Comparison of ENCODE assay signal across 8 cellular contexts in genomic region chr1:200620273-200621131, GRCh38. TPM values are rescaled to one million over a fixed set of nuclear protein-coding genes. Genes with fewer than 3 reads are reported as not detected.
DNase-seq lines count a peak whose midpoint lies in the region; ATAC-seq and TF ChIP-seq lines count a peak whose summit lies in the region.

Gene KIF14, minus strand, starts transcription at chr1:200620751. Its CDS starts 2,028 bp downstream, at chr1:200618723.

- H3K36me3 ChIP-seq in parathyroid adenoma (ENCODE audit: control insufficient read depth, insufficient read depth, low read length) = no peaks in the 10 kb centered on the region
- no peaks in the 10 kb centered on the region for H3K36me3 ChIP-seq in transverse colon

- H3K9ac ChIP-seq in parathyroid adenoma = no peak within 1 kb of the TSS

- intact Hi-C loops in Right ventricle myocardium inferior (cut with DNase I) = loop anchor here (1.0 to 5.0 kb wide), 4 partner anchors 48 to 217 kb away; partner anchors contain the start of gene DDX59
- intact Hi-C loops in transverse colon (cut with DNase I; ENCODE audit: low total_unique reads) = no loop called here

- ATAC-seq in HG02623 (IDR thresholded peaks at IDR 0.05; ENCODE audit: unreplicated experiment) (peak; percentile 94), SK-N-SH treated with all-trans-retinoic acid at 6 μM for 48 hours (peak; percentile 98), Right ventricle myocardium inferior (peak; percentile 99)

- no peak for TF ChIP-seq POLR2A in transverse colon (IDR thresholded peaks at IDR 0.05)

- H3K4me1 ChIP-seq in parathyroid adenoma = no peaks in the 10 kb centered on the region
- peaks cover 0 to 22% (median 16%) of the 10 kb centered on the region in 4 donors for H3K4me1 ChIP-seq in transverse colon

- peak within 1 kb of the TSS; percentile 93 for H2AFZ ChIP-seq in parathyroid adenoma

- peak within 1 kb of the TSS; percentile 61 for H3K4me3 ChIP-seq in parathyroid adenoma (ENCODE audit: low read depth, low read length)
- peak within 1 kb of the TSS; percentile 46 to 68 (median 56) for H3K4me3 ChIP-seq in transverse colon

- H3K27ac ChIP-seq in parathyroid adenoma = peak within 1 kb of the TSS; percentile 24
- H3K27ac ChIP-seq in transverse colon = peak within 1 kb of the TSS; percentile 45 to 74 (median 68)

- no peaks in the 10 kb centered on the region for H3K9me3 ChIP-seq in parathyroid adenoma (ENCODE audit: control insufficient read depth, low read length)
- H3K9me3 ChIP-seq in transverse colon = no peaks in the 10 kb centered on the region

- in situ Hi-C loops in transverse colon (cut with MboI; ENCODE audit: low pct_ligation_motif_present in 1 of 4, low pct_unique_long_range_greater_than_20kb in 1 of 4, low sequenced_read_pairs in 3 of 4) = loop anchor here in 3 of 4 donors (5.0 to 25.0 kb wide), 2 partner anchors 182 to 417 kb away; no protein-coding TSS in a partner anchor

- peak; percentile 89 for DNase-seq in GM10266 (ENCODE audit: extremely low spot score)
- peak; percentile 97 for DNase-seq in NCI-H1092 treated with DMSO at 0.1 percent for 48 hours (lab: John Stamatoyannopoulos, UW)
- peak; percentile 93 for DNase-seq in activated naive CD4-positive, alpha-beta T cell treated with anti-CD3 and anti-CD28 coated beads, Interleukin-2, amount 50 U/mL, for 16 hours
- peak; percentile 97 for DNase-seq in Right ventricle myocardium inferior (ENCODE audit: missing footprints)
- DNase-seq in transverse colon = peak; percentile 95

- TF ChIP-seq CTCF in GM10266 (IDR thresholded peaks at IDR 0.05; ENCODE audit: control insufficient read depth, insufficient read depth, low read depth, missing control alignments) = no peak
- TF ChIP-seq CTCF in parathyroid adenoma (IDR thresholded peaks at IDR 0.05) = no peak
- TF ChIP-seq CTCF in transverse colon (IDR thresholded peaks at IDR 0.05) = no peak

- no peak for TF ChIP-seq EP300 in transverse colon (IDR thresholded peaks at IDR 0.05; ENCODE audit: low read depth)

- peak within 1 kb of the TSS; percentile 57 for H3K4me2 ChIP-seq in parathyroid adenoma (ENCODE audit: low read length)

- 0 to 1% methylated on average over 6 to 58 of the region's 59 CpGs for WGBS in transverse colon (ENCODE audit: low coverage in 1 of 2), 2 donors

- no peaks in the 10 kb centered on the region for H3K27me3 ChIP-seq in parathyroid adenoma (ENCODE audit: control insufficient read depth, insufficient read depth, low read length)
- H3K27me3 ChIP-seq in transverse colon = no peaks in the 10 kb centered on the region

- H3K79me2 ChIP-seq in parathyroid adenoma = no peaks in the 10 kb centered on the region

TF ChIP-seq in SK-N-SH treated with all-trans-retinoic acid at 6 μM for 48 hours, 23 proteins besides CTCF, POLR2A, EP300 and RAD21:
- TF ChIP-seq GLIS3 (CRISPR knock-in tag; IDR thresholded peaks at IDR 0.05) (no peak), ZC3H10 (CRISPR knock-in tag; IDR thresholded peaks at IDR 0.05) (no peak), POU6F1 (CRISPR knock-in tag; IDR thresholded peaks at IDR 0.05; ENCODE audit: borderline replicate concordance, low read depth) (no peak), RARB (CRISPR knock-in tag; IDR thresholded peaks at IDR 0.05) (no peak), TCF4 (CRISPR knock-in tag; IDR thresholded peaks at IDR 0.05; ENCODE audit: borderline replicate concordance) (no peak), ZNF70 (CRISPR knock-in tag; IDR thresholded peaks at IDR 0.05) (no peak), ZNF565 (CRISPR knock-in tag; conservative IDR thresholded peaks at IDR 0.05; ENCODE audit: low read depth) (no peak), CREB5 (CRISPR knock-in tag; IDR thresholded peaks at IDR 0.05; ENCODE audit: low read depth) (no peak), PPARA (CRISPR knock-in tag; IDR thresholded peaks at IDR 0.05; ENCODE audit: borderline replicate concordance) (no peak), TSHZ2 (CRISPR knock-in tag; IDR thresholded peaks at IDR 0.05) (no peak), SNAI2 (CRISPR knock-in tag; IDR thresholded peaks at IDR 0.05) (no peak), ARNTL (CRISPR knock-in tag; IDR thresholded peaks at IDR 0.05; ENCODE audit: borderline replicate concordance, low read depth) (no peak), BACH2 (CRISPR knock-in tag; IDR thresholded peaks at IDR 0.05; ENCODE audit: borderline replicate concordance) (no peak), CSDC2 (CRISPR knock-in tag; IDR thresholded peaks at IDR 0.05) (no peak), ZNF8 (CRISPR knock-in tag; IDR thresholded peaks at IDR 0.05) (no peak), ESRRG (CRISPR knock-in tag; IDR thresholded peaks at IDR 0.05) (no peak), ZFP3 (CRISPR knock-in tag; IDR thresholded peaks at IDR 0.05) (no peak), TOX (CRISPR knock-in tag; IDR thresholded peaks at IDR 0.05; ENCODE audit: borderline replicate concordance) (no peak), OSR1 (CRISPR knock-in tag; IDR thresholded peaks at IDR 0.05) (no peak)
- TF ChIP-seq, protein P1, sequence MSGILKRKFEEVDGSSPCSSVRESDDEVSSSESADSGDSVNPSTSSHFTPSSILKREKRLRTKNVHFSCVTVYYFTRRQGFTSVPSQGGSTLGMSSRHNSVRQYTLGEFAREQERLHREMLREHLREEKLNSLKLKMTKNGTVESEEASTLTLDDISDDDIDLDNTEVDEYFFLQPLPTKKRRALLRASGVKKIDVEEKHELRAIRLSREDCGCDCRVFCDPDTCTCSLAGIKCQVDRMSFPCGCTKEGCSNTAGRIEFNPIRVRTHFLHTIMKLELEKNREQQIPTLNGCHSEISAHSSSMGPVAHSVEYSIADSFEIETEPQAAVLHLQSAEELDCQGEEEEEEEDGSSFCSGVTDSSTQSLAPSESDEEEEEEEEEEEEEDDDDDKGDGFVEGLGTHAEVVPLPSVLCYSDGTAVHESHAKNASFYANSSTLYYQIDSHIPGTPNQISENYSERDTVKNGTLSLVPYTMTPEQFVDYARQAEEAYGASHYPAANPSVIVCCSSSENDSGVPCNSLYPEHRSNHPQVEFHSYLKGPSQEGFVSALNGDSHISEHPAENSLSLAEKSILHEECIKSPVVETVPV (CRISPR knock-in tag; IDR thresholded peaks at IDR 0.05) = no peak

RNA-seq across cellular contexts. Expression of gene KIF14, which starts in this region (rescaled TPM):
- total RNA-seq in Right ventricle myocardium inferior = 0.11 TPM
- total RNA-seq in transverse colon = under 1 TPM in 3 of 4 donors, not detected in 1; 0.40 to 0.68 (median 0.64) TPM

Comparison
In these comparisons a context has a peak if more than half of its experiments do, and no peak if none do; other contexts are left out.
1. Peak in every context shown above with its lines: DNase-seq, ATAC-seq, H3K4me3 ChIP-seq and H3K27ac ChIP-seq.
2. Peak in DNase-seq and ATAC-seq in Right ventricle myocardium inferior; RNA of the gene not detected or under 1 TPM.
3. Peak in DNase-seq, H3K4me3 ChIP-seq and H3K27ac ChIP-seq in transverse colon; RNA of the gene not detected or under 1 TPM.